ENCODE assay signal across 1 cellular context in genomic region chr3:37943126-37943525, GRCh38.
TF ChIP-seq lines count a peak whose summit lies in the region.

No MANE protein-coding gene starts in this region.

TF ChIP-seq in IMR-90, 13 proteins besides CTCF, POLR2A, EP300 and RAD21:
- TF ChIP-seq FOS (IDR thresholded peaks at IDR 0.05; ENCODE audit: low read depth, low read length) = no peak
- no peak for TF ChIP-seq SMC3 (IDR thresholded peaks at IDR 0.05; ENCODE audit: low read depth, low read length)
- no peak for TF ChIP-seq MAFK (IDR thresholded peaks at IDR 0.05; ENCODE audit: low read depth, low read length)
- TF ChIP-seq, protein P1, sequence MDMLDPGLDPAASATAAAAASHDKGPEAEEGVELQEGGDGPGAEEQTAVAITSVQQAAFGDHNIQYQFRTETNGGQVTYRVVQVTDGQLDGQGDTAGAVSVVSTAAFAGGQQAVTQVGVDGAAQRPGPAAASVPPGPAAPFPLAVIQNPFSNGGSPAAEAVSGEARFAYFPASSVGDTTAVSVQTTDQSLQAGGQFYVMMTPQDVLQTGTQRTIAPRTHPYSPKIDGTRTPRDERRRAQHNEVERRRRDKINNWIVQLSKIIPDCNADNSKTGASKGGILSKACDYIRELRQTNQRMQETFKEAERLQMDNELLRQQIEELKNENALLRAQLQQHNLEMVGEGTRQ (IDR thresholded peaks at IDR 0.05; ENCODE audit: low read depth, low read length) = no peak
- TF ChIP-seq, protein P2, sequence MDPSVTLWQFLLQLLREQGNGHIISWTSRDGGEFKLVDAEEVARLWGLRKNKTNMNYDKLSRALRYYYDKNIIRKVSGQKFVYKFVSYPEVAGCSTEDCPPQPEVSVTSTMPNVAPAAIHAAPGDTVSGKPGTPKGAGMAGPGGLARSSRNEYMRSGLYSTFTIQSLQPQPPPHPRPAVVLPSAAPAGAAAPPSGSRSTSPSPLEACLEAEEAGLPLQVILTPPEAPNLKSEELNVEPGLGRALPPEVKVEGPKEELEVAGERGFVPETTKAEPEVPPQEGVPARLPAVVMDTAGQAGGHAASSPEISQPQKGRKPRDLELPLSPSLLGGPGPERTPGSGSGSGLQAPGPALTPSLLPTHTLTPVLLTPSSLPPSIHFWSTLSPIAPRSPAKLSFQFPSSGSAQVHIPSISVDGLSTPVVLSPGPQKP (IDR thresholded peaks at IDR 0.05; ENCODE audit: borderline replicate concordance, low read depth, low read length) = no peak
- no peak for TF ChIP-seq BHLHE40 (IDR thresholded peaks at IDR 0.05; ENCODE audit: low read depth, low read length)
- no peak for TF ChIP-seq MAZ (IDR thresholded peaks at IDR 0.05; ENCODE audit: borderline replicate concordance, low read depth, low read length)
- TF ChIP-seq RCOR1 (IDR thresholded peaks at IDR 0.05; ENCODE audit: insufficient replicate concordance, low read length) = no peak
- TF ChIP-seq NFE2L2 (IDR thresholded peaks at IDR 0.05; ENCODE audit: low read depth, low read length) = no peak
- TF ChIP-seq CHD1 (IDR thresholded peaks at IDR 0.05; ENCODE audit: low read depth, low read length) = no peak
- no peak for TF ChIP-seq MXI1 (IDR thresholded peaks at IDR 0.05; ENCODE audit: borderline replicate concordance, low read depth, low read length)
- no peak for TF ChIP-seq CEBPB (IDR thresholded peaks at IDR 0.05; ENCODE audit: low read depth, low read length)
- no peak for TF ChIP-seq RFX5 (IDR thresholded peaks at IDR 0.05; ENCODE audit: low read depth, low read length)
